ENCODE assay signal across 8 cellular contexts in the genomic region with DNA sequence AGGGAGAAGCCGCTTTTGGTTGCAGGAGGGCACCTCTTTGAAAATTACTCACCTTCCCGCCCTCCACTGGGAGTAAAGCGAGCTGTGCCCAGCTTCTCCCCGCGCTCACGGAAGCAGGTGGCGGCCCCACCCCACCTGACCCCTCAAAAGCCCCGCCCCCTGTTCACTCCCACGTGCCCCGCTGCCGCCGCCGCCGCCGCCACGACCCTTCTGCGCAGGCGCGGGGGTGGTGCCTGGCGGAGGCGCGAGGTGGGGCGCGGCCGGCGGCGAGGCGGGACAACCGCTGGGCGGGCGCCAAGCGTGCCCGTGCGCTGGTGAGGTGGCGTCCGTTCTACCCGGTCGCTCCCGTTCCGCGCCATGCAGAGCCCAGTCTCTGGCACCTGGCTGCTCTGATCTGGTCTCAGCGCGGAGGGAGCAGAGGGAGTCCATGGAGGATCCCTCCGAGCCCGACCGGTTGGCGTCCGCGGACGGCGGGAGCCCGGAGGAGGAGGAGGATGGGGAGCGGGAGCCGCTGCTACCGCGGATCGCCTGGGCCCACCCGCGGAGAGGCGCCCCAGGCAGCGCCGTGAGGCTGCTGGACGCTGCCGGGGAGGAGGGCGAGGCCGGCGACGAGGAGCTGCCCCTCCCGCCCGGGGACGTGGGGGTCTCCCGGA. TPM values are rescaled to one million over a fixed set of nuclear protein-coding genes. Genes with fewer than 3 reads are reported as not detected.
DNase-seq lines count a peak whose midpoint lies in the region; ATAC-seq, FAIRE-seq and TF ChIP-seq lines count a peak whose summit lies in the region.

A gene (plus strand): TSS at position 297 of the 653 bp plus-strand sequence. CDS start 131 bp downstream, at position 428.

- WGBS in psoas muscle, 3 donors, result 1% methylated on average over 43 to 72 of the region's 72 CpGs

- in situ Hi-C loops in GM13977 (cut with MboI; ENCODE audit: low pct_unique_long_range_greater_than_20kb, low sequenced_read_pairs, unreplicated experiment), result no loop called here

- ATAC-seq in HG02870 (IDR thresholded peaks at IDR 0.05; ENCODE audit: unreplicated experiment) (peak; percentile 59), left cardiac atrium (peak; percentile 93 to 95), psoas muscle (peak; percentile 95 to 97 (median 96))

- H3K4me3 ChIP-seq in psoas muscle, result peak within 1 kb of the TSS; percentile 99

- no peaks in the 10 kb centered on the region for H3K36me3 ChIP-seq in psoas muscle (ENCODE audit: insufficient read depth in 1 of 2, low read depth in 1 of 2)

- peak within 1 kb of the TSS; percentile 93 for H3K27ac ChIP-seq in psoas muscle

- DNase-seq in GM13977 (ENCODE audit: low spot score), result peak; percentile 93
- peak; percentile 87 for DNase-seq in NCI-H146 treated with DMSO at 0.1 percent for 48 hours (lab: John Stamatoyannopoulos, UW; ENCODE audit: unreplicated experiment)
- peak; percentile 53 for DNase-seq in amniotic epithelial cell (ENCODE audit: low read depth)
- peak; percentile 90 for DNase-seq in left cardiac atrium
- peak; percentile 90 to 94 for DNase-seq in psoas muscle
- DNase-seq in urothelium cell line (ENCODE audit: low spot score), result peak; percentile 87

- H3K9me3 ChIP-seq in psoas muscle, result peaks cover 17% of the 10 kb centered on the region

- no peak for FAIRE-seq in urothelium cell line (lab: Jason Lieb, UNC)

- TF ChIP-seq CTCF in GM13977 (IDR thresholded peaks at IDR 0.05; ENCODE audit: extremely low read depth, insufficient read depth, missing control alignments) (no peak), psoas muscle (IDR thresholded peaks at IDR 0.05) (no peak)

- intact Hi-C loops in T-helper 1 cell treated with Interleukin-12 subunit alpha and Interleukin-12 subunit beta and Interleukin-4 antibody, amounts not matched to agents 30 ng/mL and 1 ng/mL, for 36 hours (cut with micrococcal nuclease), result loop anchor here (1.0 to 10.0 kb wide), 13 partner anchors 19 to 1623 kb away; a partner anchor contains a TSS
- intact Hi-C loops in left cardiac atrium (cut with DNase I), result loop anchor here in 1 of 2 donors (5.0 kb wide), 2 partner anchors 62 to 78 kb away; a partner anchor contains a TSS
- intact Hi-C loops in psoas muscle (cut with DNase I), result loop anchor here (2.0 to 5.0 kb wide), 2 partner anchors 62 to 71 kb away; no protein-coding TSS in a partner anchor

- H3K4me1 ChIP-seq in psoas muscle, result peaks cover 9% of the 10 kb centered on the region

- H3K27me3 ChIP-seq in psoas muscle (ENCODE audit: insufficient read depth in 3 of 3, low read length in 2 of 3), result no peaks in the 10 kb centered on the region

RNA-seq across cellular contexts. Expression of the gene that starts here (rescaled TPM):
- 27.2 and 29.7 TPM in 2 replicates for total RNA-seq in T-helper 1 cell treated with Interleukin-12 subunit alpha and Interleukin-12 subunit beta and Interleukin-4 antibody, amounts not matched to agents 30 ng/mL and 1 ng/mL, for 36 hours
- total RNA-seq in left cardiac atrium (1 to 10 TPM; 3.8 to 6.1 TPM), psoas muscle (1 to 10 TPM; 1.7 to 2.9 (median 2.4) TPM)
- polyA plus RNA-seq in psoas muscle, result 1 to 10 TPM; 1.5 to 2.6 (median 2.2) TPM

Comparison
In these comparisons a context has a peak if more than half of its experiments do, and no peak if none do; other contexts are left out.
1. Peak in every context shown above with its lines: DNase-seq, ATAC-seq, H3K4me3 ChIP-seq and H3K27ac ChIP-seq.